ENCODE assay signal across 8 cellular contexts in genomic region chr13:108508263-108508662, GRCh38.
DNase-seq lines count a peak whose midpoint lies in the region; ATAC-seq, FAIRE-seq and TF ChIP-seq lines count a peak whose summit lies in the region.

No MANE protein-coding gene starts in this region.

- H3K27ac ChIP-seq in esophagus muscularis mucosa (replicated peaks in 1 of 4), result no peak overlapping the region
- no peak overlapping the region for H3K27ac ChIP-seq in smooth muscle cell (ENCODE audit: low read depth)

- H3K9me3 ChIP-seq in esophagus muscularis mucosa, result peaks cover 0 to 3% (median 0%) of the 10 kb centered on the region in 4 donors
- no peaks in the 10 kb centered on the region for H3K9me3 ChIP-seq in smooth muscle cell (replicated peaks; ENCODE audit: low read depth)

- DNase-seq in NCI-H748 (lab: John Stamatoyannopoulos, UW; ENCODE audit: unreplicated experiment) (peak; percentile 33), NCI-H748 treated with DMSO at 0.1 percent for 48 hours (lab: John Stamatoyannopoulos, UW) (no peak), OCI-M1 (lab: John Stamatoyannopoulos, UW) (peak; percentile 64), esophagus muscularis mucosa (ENCODE audit: extremely low spot score) (no peak), smooth muscle cell (lab: John Stamatoyannopoulos, UW; ENCODE audit: unreplicated experiment) (no peak), Right ventricle myocardium superior (no peak), GM12892 (ENCODE audit: insufficient read length) (no peak)

- H3K36me3 ChIP-seq in esophagus muscularis mucosa (no peaks in the 10 kb centered on the region), smooth muscle cell (ENCODE audit: low read depth) (no peaks in the 10 kb centered on the region)

- TF ChIP-seq EP300 in esophagus muscularis mucosa (IDR thresholded peaks at IDR 0.05), result no peak

- no peaks in the 10 kb centered on the region for H4K20me1 ChIP-seq in smooth muscle cell (ENCODE audit: low read depth)

- H2AFZ ChIP-seq in smooth muscle cell (ENCODE audit: low read depth), result no peak overlapping the region

- H3K27me3 ChIP-seq in esophagus muscularis mucosa (no peaks in the 10 kb centered on the region), smooth muscle cell (ENCODE audit: low read depth) (no peaks in the 10 kb centered on the region)

- H3K9ac ChIP-seq in smooth muscle cell (ENCODE audit: low read depth), result no peak overlapping the region

- H3K4me1 ChIP-seq in esophagus muscularis mucosa (no peaks in the 10 kb centered on the region), smooth muscle cell (ENCODE audit: low read depth) (no peaks in the 10 kb centered on the region)

- intact Hi-C loops in esophagus muscularis mucosa (cut with DNase I) (loop anchor here (10.0 kb wide), 1 partner anchor 163 kb away; no protein-coding TSS in a partner anchor), Right ventricle myocardium superior (cut with DNase I) (no loop called here)

- FAIRE-seq in GM12892 (lab: Jason Lieb, UNC), result no peak

- H3K4me3 ChIP-seq in esophagus muscularis mucosa (no peak overlapping the region), smooth muscle cell (no peak overlapping the region)

- no peaks in the 10 kb centered on the region for H3F3A ChIP-seq in smooth muscle cell (ENCODE audit: low read depth)

- WGBS in esophagus muscularis mucosa, result 4% methylated on average over 1 of the region's 1 CpG
- 0% methylated on average over 1 of the region's 1 CpG for WGBS in smooth muscle cell (ENCODE audit: low lambda C conversion rate)

- H3K79me2 ChIP-seq in smooth muscle cell (ENCODE audit: low read depth), result no peaks in the 10 kb centered on the region

- no peak overlapping the region for H3K4me2 ChIP-seq in smooth muscle cell

- TF ChIP-seq CTCF in esophagus muscularis mucosa (IDR thresholded peaks at IDR 0.05) (peak; percentile 14 to 24 (median 23)), smooth muscle cell (IDR thresholded peaks at IDR 0.05; ENCODE audit: borderline replicate concordance, insufficient read depth, poor library complexity, severe bottlenecking) (peak; percentile 43)

- TF ChIP-seq POLR2A in esophagus muscularis mucosa (IDR thresholded peaks at IDR 0.05; ENCODE audit: low read depth) (no peak), GM12892 (IDR thresholded peaks at IDR 0.05; ENCODE audit: low read depth, low read length) (no peak)

- ATAC-seq in GM19455 (IDR thresholded peaks at IDR 0.05; ENCODE audit: unreplicated experiment) (no peak), Right ventricle myocardium superior (ENCODE audit: poor library complexity) (no peak)

Comparison
In these comparisons a context has a peak if more than half of its experiments do, and no peak if none do; other contexts are left out.
1. DNase-seq: peak in NCI-H748 (single experiment) and OCI-M1 (single experiment); none in NCI-H748 treated with DMSO at 0.1 percent for 48 hours (single experiment), esophagus muscularis mucosa (single experiment), smooth muscle cell (single experiment), Right ventricle myocardium superior (single experiment) and GM12892 (single experiment).